ENCODE assay signal across 8 cellular contexts in the genomic region with DNA sequence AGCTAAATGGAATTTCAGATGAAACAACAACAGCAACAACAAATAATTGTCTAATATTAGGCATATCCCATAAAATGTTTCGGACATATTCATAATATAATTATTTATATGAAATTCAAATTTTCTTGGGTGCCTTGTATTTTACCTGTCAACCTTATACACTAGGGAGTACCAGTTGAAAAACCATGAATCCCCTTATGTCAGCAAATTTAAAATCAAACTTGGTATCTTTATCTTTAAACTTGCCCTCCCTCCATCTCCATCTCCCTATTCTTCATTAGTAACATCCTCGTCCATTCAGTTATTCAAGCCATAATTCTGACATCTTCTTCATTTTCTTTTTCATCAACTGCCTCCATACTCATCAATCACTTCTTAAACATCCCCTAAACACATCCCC.
"Had no signal": no experiment of that assay in that cellular context is flagged by ENCODE, and none has a peak within 500 bp of the region (broad histone marks: within the 10 kb centered on the region; RNA-seq: fewer than 3 reads in every experiment).

No MANE protein-coding gene starts in this region.

- H3K9ac ChIP-seq: GM23248, KMS-11 had no signal

- H2AFZ ChIP-seq: GM23248 had no signal

- FAIRE-seq: H54, HTR-8/SVneo had no signal

- H3K27ac ChIP-seq: GM23248, KMS-11 had no signal

- DNase-seq: GM23248, GOT3, H9, HCEC 1CT, KBM-7 had no signal

- H3K4me2 ChIP-seq: KMS-11 had no signal

- H3K4me3 ChIP-seq: GM23248 had no signal
